In the genomic region with DNA sequence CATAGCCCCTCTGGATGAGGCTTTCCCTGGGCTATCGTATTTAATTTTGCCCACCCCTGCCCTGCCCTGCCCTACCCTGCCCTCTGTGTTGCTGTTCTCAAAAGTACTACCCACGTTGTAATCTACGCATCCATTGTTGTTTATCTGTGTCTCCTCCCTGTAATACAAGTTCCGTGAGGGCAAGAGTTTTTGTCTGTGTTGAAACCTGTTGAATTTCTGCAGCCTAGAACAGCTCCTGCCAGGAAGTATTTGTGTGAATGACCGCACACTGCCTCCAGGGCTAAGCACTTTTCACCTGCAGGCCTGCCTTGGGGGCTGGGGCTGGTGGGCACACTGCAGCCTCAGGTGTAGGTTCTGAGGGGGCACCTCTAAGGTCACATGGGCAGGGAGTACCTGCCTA, we compare ENCODE assay signal across 27 cellular contexts.
"Had no signal": no experiment of that assay in that cellular context is flagged by ENCODE, and none has a peak within 500 bp of the region (broad histone marks: within the 10 kb centered on the region; RNA-seq: fewer than 3 reads in every experiment).

No MANE protein-coding gene starts in this region.

- H3K27ac ChIP-seq: ascending aorta, cardiac muscle cell, VCaP had no signal

- H3K27me3 ChIP-seq: ascending aorta, cardiac muscle cell had no signal

- ATAC-seq: activated CD8-positive, alpha-beta memory T cell treated with anti-CD3 and anti-CD28 coated beads, Interleukin-2, amount 10 ng/mL, durations not matched to agents 7 days and 5 days; activated CD8-positive, alpha-beta T cell treated with anti-CD3 and anti-CD28 coated beads, Interleukin-2, amount 10 ng/mL, durations not matched to agents 7 days and 5 days; activated naive CD8-positive, alpha-beta T cell treated with anti-CD3 and anti-CD28 coated beads, Interleukin-2, amount 50 U/mL, for 24 hours; T-cell had no signal

- H3K36me3 ChIP-seq: ascending aorta, cardiac muscle cell had no signal

- DNase-seq: activated B cell treated with CpG ODN at 0.5 μM for 24 hours; activated CD4-positive, alpha-beta memory T cell treated with anti-CD3 and anti-CD28 coated beads, Interleukin-2, amount 10 ng/mL, durations not matched to agents 7 days and 5 days; activated CD4-positive, alpha-beta T cell treated with anti-CD3 and anti-CD28 coated beads for 48 hours; activated CD4-positive, alpha-beta T cell treated with anti-CD3 and anti-CD28 coated beads, Interleukin-2, amount 10 ng/mL, durations not matched to agents 7 days and 5 days; activated CD4-positive, alpha-beta T cell treated with anti-CD3 and anti-CD28 coated beads, Interleukin-2, amount 50 U/mL, for 48 hours; activated CD4-positive, CD25-positive, alpha-beta regulatory T cell treated with anti-CD3 and anti-CD28 coated beads, Interleukin-2, amount 50 U/mL, for 72 hours; activated CD8-positive, alpha-beta memory T cell treated with anti-CD3 and anti-CD28 coated beads for 24 hours; activated CD8-positive, alpha-beta memory T cell treated with anti-CD3 and anti-CD28 coated beads, Interleukin-2, amount 10 ng/mL, durations not matched to agents 7 days and 5 days; activated CD8-positive, alpha-beta memory T cell treated with anti-CD3 and anti-CD28 coated beads, Interleukin-2, amount 50 U/mL, for 48 hours; activated CD8-positive, alpha-beta T cell treated with anti-CD3 and anti-CD28 coated beads, Interleukin-2, amount 10 ng/mL, durations not matched to agents 7 days and 5 days; activated effector memory CD4-positive, alpha-beta T cell treated with Interleukin-2 at 50 U/mL for 16 hours; activated gamma-delta T cell; activated naive CD4-positive, alpha-beta T cell treated with anti-CD3 and anti-CD28 coated beads, Interleukin-2, amount 10 ng/mL, durations not matched to agents 7 days and 5 days; activated naive CD4-positive, alpha-beta T cell treated with Interleukin-2 at 50 U/mL for 16 hours; activated naive CD8-positive, alpha-beta T cell treated with anti-CD3 and anti-CD28 coated beads, Interleukin-2, amount 10 ng/mL, durations not matched to agents 7 days and 5 days; activated naive CD8-positive, alpha-beta T cell treated with anti-CD3 and anti-CD28 coated beads, Interleukin-2, amount 50 U/mL, for 24 hours; activated T-cell treated with anti-CD3 and anti-CD28 coated beads, Interleukin-2, amount 50 U/mL, for 24 hours; activated T-cell treated with anti-CD3 and anti-CD28 coated beads, Interleukin-2, amount 50 U/mL, for 48 hours; amygdala; anterior cingulate cortex; cerebellar nuclear complex; T-cell; T-helper 2 cell; T-helper 9 cell had no signal

- H3K4me1 ChIP-seq: ascending aorta had no signal

- H3K9me3 ChIP-seq: ascending aorta had no signal

- H3K4me3 ChIP-seq: ascending aorta, cardiac muscle cell had no signal
